1 cellular context compared by ENCODE assay signal in the genomic region with DNA sequence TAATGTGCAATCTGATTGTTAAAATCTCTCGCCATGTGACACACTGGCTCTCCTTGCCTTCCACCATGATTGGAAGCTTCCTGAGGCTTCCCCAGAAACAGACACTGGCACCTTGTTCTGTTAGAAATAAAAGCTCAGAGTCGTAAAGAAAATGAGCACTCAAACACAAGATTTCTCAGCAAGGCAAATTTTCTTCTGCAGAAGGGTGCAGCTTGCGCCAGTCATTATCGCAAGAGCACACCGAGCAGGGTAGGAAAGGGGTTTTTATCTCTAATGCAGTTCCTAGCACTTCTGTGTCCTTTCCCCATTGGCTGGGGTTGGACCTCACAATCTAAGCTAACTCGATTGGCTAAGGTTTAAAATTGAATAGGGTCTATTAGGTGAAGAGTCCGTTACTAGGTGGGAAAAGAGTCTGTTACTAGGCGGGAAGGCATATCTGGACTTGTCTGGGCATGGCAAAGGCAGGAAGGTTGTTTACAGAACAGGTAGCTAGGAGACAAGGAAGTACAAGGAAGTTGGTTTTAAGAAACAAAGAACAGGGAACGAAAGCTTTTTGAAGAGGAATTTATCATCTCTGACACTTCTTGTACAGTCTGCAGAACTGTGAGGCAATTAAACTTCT.
TF ChIP-seq lines count a peak whose summit lies in the region.

No MANE protein-coding gene starts in this region.

TF ChIP-seq in GM23338, 12 proteins besides CTCF, POLR2A, EP300 and RAD21 (continued from another document):
- TF ChIP-seq ZNF331 (CRISPR knock-in tag; IDR thresholded peaks at IDR 0.05; ENCODE audit: low read depth), result no peak
- no peak for TF ChIP-seq EZH2 (IDR thresholded peaks at IDR 0.05; ENCODE audit: low read depth, unreplicated experiment)
- no peak for TF ChIP-seq JUNB (IDR thresholded peaks at IDR 0.05; ENCODE audit: unreplicated experiment)
